In the genomic region with DNA sequence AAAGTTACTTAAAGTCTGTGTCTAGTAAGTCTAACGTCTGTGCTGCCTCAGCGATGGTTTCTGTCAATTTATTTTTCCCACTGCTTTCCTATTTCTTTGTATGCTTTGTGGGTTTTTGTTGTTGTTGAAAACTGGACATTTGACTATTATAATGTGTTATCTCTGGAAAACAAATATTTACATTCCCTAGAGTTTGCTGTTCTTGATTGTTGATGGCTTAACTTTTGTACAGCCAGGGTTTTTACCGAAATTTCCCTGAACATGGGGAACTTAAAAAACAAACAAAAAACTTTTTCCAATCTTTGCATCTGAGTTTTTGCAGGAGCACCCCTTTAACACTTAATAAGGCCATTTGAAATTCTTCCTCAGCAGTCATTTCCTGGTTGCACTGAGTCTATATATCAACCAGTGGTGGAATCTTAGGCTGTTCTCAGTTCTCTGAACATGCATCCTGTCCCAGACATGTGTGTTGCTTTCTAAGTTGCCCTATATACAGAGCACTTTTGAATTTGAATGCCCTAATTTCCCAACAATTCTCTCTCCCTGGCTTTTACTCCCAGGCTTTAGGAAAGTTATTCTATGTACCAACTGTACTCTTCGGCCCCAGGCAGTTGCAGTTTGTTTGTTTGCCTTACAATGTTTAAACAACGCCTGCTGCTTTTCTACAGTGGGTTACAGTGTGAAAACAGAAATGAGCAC, we compare ENCODE assay signal across 25 cellular contexts. TPM values are rescaled to one million over a fixed set of nuclear protein-coding genes. Genes with fewer than 3 reads are reported as not detected.
DNase-seq lines count a peak whose midpoint lies in the region; ATAC-seq and TF ChIP-seq lines count a peak whose summit lies in the region.
"Had no signal": no experiment of that assay in that cellular context is flagged by ENCODE, and none has a peak within 500 bp of the region (broad histone marks: within the 10 kb centered on the region; RNA-seq: fewer than 3 reads in every experiment).

No MANE protein-coding gene starts in this region.

- H3K27ac ChIP-seq in Panc1 (ENCODE audit: low read length), result peak overlapping the region; percentile 86
- peak overlapping the region; percentile 32 to 81 for H3K27ac ChIP-seq in liver (ENCODE audit: low read depth in 1 of 2, low read length in 2 of 2)
- H3K27ac ChIP-seq in mesendoderm (ENCODE audit: low read depth, low read length), result no peak overlapping the region
- H3K27ac ChIP-seq: heart right ventricle, lower lobe of right lung, ovary, sigmoid colon, SJCRH30, tibial artery had no signal

- H3K9ac ChIP-seq in liver (ENCODE audit: low read depth in 1 of 2, low read length in 2 of 2) (no peak overlapping the region), mesendoderm (ENCODE audit: low read length) (no peak overlapping the region)

- H3K79me2 ChIP-seq in mesendoderm (ENCODE audit: control insufficient read depth, insufficient read depth, low read length), result no peaks in the 10 kb centered on the region

- H3K4me3 ChIP-seq in Panc1 (ENCODE audit: low read depth in 2 of 2, low read length in 2 of 2), result peak overlapping the region; percentile 7 to 33
- H3K4me3 ChIP-seq in liver (ENCODE audit: low read depth in 1 of 3, low read length in 3 of 3), result peak overlapping the region in 2 of 3 donors; percentile 11 to 17
- no peak overlapping the region for H3K4me3 ChIP-seq in mesendoderm (ENCODE audit: low read length)
- H3K4me3 ChIP-seq: heart right ventricle, lower lobe of right lung, ovary, sigmoid colon, SJCRH30, tibial artery had no signal

- no peaks in the 10 kb centered on the region for H3K79me1 ChIP-seq in mesendoderm (ENCODE audit: low read length)

- BruUV-seq in Panc1 (replicated peaks; lab: Mats Ljungman, UMichigan), result no TSS peak

- ATAC-seq in Panc1 (peak; percentile 90), HG03432 (IDR thresholded peaks at IDR 0.05; ENCODE audit: unreplicated experiment) (no peak)
- ATAC-seq: activated CD8-positive, alpha-beta T cell treated with anti-CD3 and anti-CD28 coated beads for 36 hours; stimulated activated memory B cell treated with anti-CD40 and anti-IgM and Interleukin-4, amounts not matched to agents 10 μg/mL and 1 μg/mL and 100 μg/mL, for 72 hours had no signal

- no peak overlapping the region for H3K4me2 ChIP-seq in mesendoderm (ENCODE audit: low read length)

- TF ChIP-seq RAD21 in liver (IDR thresholded peaks at IDR 0.05), result peak in 1 of 2 donors; percentile 22

- H3K4me1 ChIP-seq in Panc1 (ENCODE audit: control insufficient read depth, insufficient read depth, low read length) (peaks cover 22% of the 10 kb centered on the region), liver (ENCODE audit: control insufficient read depth in 4 of 4, insufficient read depth in 4 of 4, low read length in 3 of 4) (peaks cover 0 to 17% (median 11%) of the 10 kb centered on the region in 4 donors), mesendoderm (ENCODE audit: control insufficient read depth, low read depth, low read length) (no peaks in the 10 kb centered on the region)
- H3K4me1 ChIP-seq: lower lobe of right lung, sigmoid colon, SJCRH30, tibial artery had no signal

- no peak overlapping the region for H4K8ac ChIP-seq in mesendoderm (ENCODE audit: low read depth, low read length)

- intact Hi-C loops in Panc1 (cut with micrococcal nuclease; ENCODE audit: unreplicated experiment), result no loop called here

- H3K56ac ChIP-seq in mesendoderm (ENCODE audit: low read length), result no peak overlapping the region

- H3K9me3 ChIP-seq in Panc1 (ENCODE audit: control insufficient read depth, insufficient read depth, low read depth, low read length) (peaks cover 3% of the 10 kb centered on the region; the same call in 1 of the 2 replicates), liver (ENCODE audit: control insufficient read depth in 4 of 4, low read length in 3 of 4) (no peaks in the 10 kb centered on the region)
- H3K9me3 ChIP-seq: lower lobe of right lung, ovary, SJCRH30, tibial artery had no signal

- TF ChIP-seq CTCF in Panc1 (IDR thresholded peaks at IDR 0.05) (no peak), liver (IDR thresholded peaks at IDR 0.05; ENCODE audit: low read depth, low read length, missing input control) (no peak)

- no peak overlapping the region for H3K23ac ChIP-seq in mesendoderm (ENCODE audit: low read length)

- H3K27me3 ChIP-seq in Panc1 (ENCODE audit: control insufficient read depth, insufficient read depth, low read length) (no peaks in the 10 kb centered on the region), liver (ENCODE audit: control insufficient read depth in 4 of 4, insufficient read depth in 4 of 4, low read length in 3 of 4) (no peaks in the 10 kb centered on the region), mesendoderm (ENCODE audit: insufficient read depth, low read length, poor library complexity) (no peaks in the 10 kb centered on the region)
- H3K27me3 ChIP-seq: heart right ventricle, ovary, sigmoid colon, SJCRH30, tibial artery had no signal

- H3K4ac ChIP-seq in mesendoderm (ENCODE audit: low read depth, low read length), result no peak overlapping the region

- POLR2A ChIA-PET in Panc1 (lab: Charles Lee), result interaction anchor here (0.6 kb wide), 1 partner anchor 853 kb away, joined by 6 read pairs; no protein-coding TSS in a partner anchor

- H3K36me3 ChIP-seq in Panc1 (ENCODE audit: control insufficient read depth, insufficient read depth, low read length), result no peaks in the 10 kb centered on the region
- no peaks in the 10 kb centered on the region for H3K36me3 ChIP-seq in liver (ENCODE audit: control insufficient read depth in 4 of 4, insufficient read depth in 3 of 4, low read depth in 1 of 4, low read length in 3 of 4)
- no peaks in the 10 kb centered on the region for H3K36me3 ChIP-seq in mesendoderm (ENCODE audit: control insufficient read depth, insufficient read depth, low read length)
- H3K36me3 ChIP-seq: heart right ventricle, lower lobe of right lung, ovary, sigmoid colon, SJCRH30, tibial artery had no signal

- no peak overlapping the region for H2BK15ac ChIP-seq in mesendoderm (replicated peaks; ENCODE audit: low read depth)

- no peak overlapping the region for H4K5ac ChIP-seq in mesendoderm (ENCODE audit: low read length)

- in situ Hi-C loops in Panc1 (cut with HindIII; ENCODE audit: low pct_unique_long_range_greater_than_20kb, low sequenced_read_pairs), result no loop called here

- H2AK5ac ChIP-seq in mesendoderm (ENCODE audit: low read length), result no peak overlapping the region

- no peak overlapping the region for H3K18ac ChIP-seq in mesendoderm (ENCODE audit: low read length)

- peak; percentile 11 for DNase-seq in COR-L47 (lab: John Stamatoyannopoulos, UW)
- DNase-seq in HT-29 (ENCODE audit: low spot score), result peak; percentile 36
- DNase-seq in Panc1 (ENCODE audit: low read depth, low spot score), result no peak
- no peak for DNase-seq in NCI-H1105 (lab: John Stamatoyannopoulos, UW)
- no peak for DNase-seq in RPMI8226
- DNase-seq in mesendoderm, result no peak
- DNase-seq: activated B cell treated with CpG ODN at 0.5 μM for 24 hours; activated CD8-positive, alpha-beta T cell treated with anti-CD3 and anti-CD28 coated beads for 36 hours; activated naive CD4-positive, alpha-beta T cell treated with anti-CD3 and anti-CD28 coated beads, Interleukin-2, amount 10 ng/mL, durations not matched to agents 7 days and 5 days; activated T-cell treated with anti-CD3 and anti-CD28 coated beads, Interleukin-2, amount 50 U/mL, for 48 hours; aorta; H7; heart right ventricle; immature natural killer cell; lower lobe of right lung; NCI-H2081 treated with DMSO at 0.1 percent for 48 hours; NCI-H524 treated with DMSO at 0.1 percent for 48 hours; ovary; sigmoid colon; SJCRH30; T-helper 2 cell; tibial artery had no signal

- H2BK5ac ChIP-seq in mesendoderm (ENCODE audit: low read length), result no peak overlapping the region

- WGBS in liver, result 27% methylated on average over 5 of the region's 5 CpGs
- no CpG with 5 or more reads among the region's 5 CpGs for WGBS in mesendoderm (ENCODE audit: extremely low coverage, insufficient coverage, low lambda C conversion rate)

- H2BK120ac ChIP-seq in mesendoderm (ENCODE audit: low read depth, low read length), result no peak overlapping the region

- CTCF ChIA-PET in Panc1 (lab: Charles Lee), result no interaction called here

TF ChIP-seq in liver, 16 proteins besides CTCF, POLR2A, EP300 and RAD21:
- TF ChIP-seq FOXA2 (IDR thresholded peaks at IDR 0.05) (peak; percentile 29), HNF4A (conservative IDR thresholded peaks at IDR 0.05) (peak in 1 of 2 donors; percentile 9), SP1 (IDR thresholded peaks at IDR 0.05) (peak; percentile 46), NR2F2 (IDR thresholded peaks at IDR 0.05) (no peak), YY1 (IDR thresholded peaks at IDR 0.05) (peak; percentile 21), JUND (IDR thresholded peaks at IDR 0.05) (peak in 1 of 2 donors; percentile 1), RXRA (IDR thresholded peaks at IDR 0.05) (peak in 1 of 2 donors; percentile 9)
- TF ChIP-seq, protein P1, sequence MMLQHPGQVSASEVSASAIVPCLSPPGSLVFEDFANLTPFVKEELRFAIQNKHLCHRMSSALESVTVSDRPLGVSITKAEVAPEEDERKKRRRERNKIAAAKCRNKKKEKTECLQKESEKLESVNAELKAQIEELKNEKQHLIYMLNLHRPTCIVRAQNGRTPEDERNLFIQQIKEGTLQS (IDR thresholded peaks at IDR 0.05), result no peak

RNA-seq across cellular contexts. Expression of gene PIAS1, which starts 11.8 kb away (rescaled TPM):
- 24.8 and 42.1 TPM in 2 replicates for total RNA-seq in HT-29 (2014; rRNA removed; shearing (Covaris generic))
- 44.5 TPM for total RNA-seq in Panc1 (2021; ENCODE audit: unreplicated experiment)
- polyA plus RNA-seq in Panc1 (2012; ENCODE audit: insufficient read length), result 34.8 TPM
- total RNA-seq in liver, result 10 to 100 TPM; 10.6 to 15.9 TPM
- 10 to 100 TPM in 1 of 2 donors, 1 to 10 TPM in 1; 5.6 to 18.8 TPM for polyA plus RNA-seq in liver
- 39.1 TPM for polyA plus RNA-seq in mesendoderm (2013, experiment 1 of 2)
- 41.5 TPM for polyA plus RNA-seq in mesendoderm (2013, experiment 2 of 2)

Comparison
In these comparisons a context has a peak if more than half of its experiments do, and no peak if none do; other contexts are left out.
1. DNase-seq: peak in COR-L47 (single experiment) and HT-29 (single experiment); none in Panc1 (single experiment), NCI-H1105 (single experiment), RPMI8226 (single experiment) and mesendoderm (single experiment).